ENCODE assay signal across 8 cellular contexts in genomic region chr10:50622497-50623298, GRCh38. TPM values are rescaled to one million over a fixed set of nuclear protein-coding genes. Genes with fewer than 3 reads are reported as not detected.
DNase-seq lines count a peak whose midpoint lies in the region; ATAC-seq and TF ChIP-seq lines count a peak whose summit lies in the region.

No MANE protein-coding gene starts in this region.

- H3F3A ChIP-seq in neural cell (ENCODE audit: insufficient read depth, low read length, poor library complexity, severe bottlenecking), result peaks cover 3% of the 10 kb centered on the region

- POLR2A ChIA-PET in OCI-LY7 (lab: Charles Lee), result interaction anchor here (0.8 to 10.2 kb wide), 10 partner anchors 14 to 263 kb away, joined by 3 to 213 read pairs (median 5); no protein-coding TSS in a partner anchor

- H3K27ac ChIP-seq in OCI-LY7 (ENCODE audit: low read depth, low read length, poor library complexity, severe bottlenecking) (peak overlapping the region; percentile 96), gastroesophageal sphincter (peak overlapping the region; percentile 94 to 98 (median 96)), neural cell (ENCODE audit: low read length) (peak overlapping the region; percentile 48)

- ATAC-seq in gastroesophageal sphincter (no peak), HG02973 (IDR thresholded peaks at IDR 0.05; ENCODE audit: unreplicated experiment) (no peak)

- TF ChIP-seq CTCF in OCI-LY7 (conservative IDR thresholded peaks at IDR 0.05; ENCODE audit: low read length), result no peak
- TF ChIP-seq CTCF in gastroesophageal sphincter (IDR thresholded peaks at IDR 0.05), result peak in 1 of 4 experiments; percentile 18
- TF ChIP-seq CTCF in neural cell (IDR thresholded peaks at IDR 0.05; ENCODE audit: poor library complexity, severe bottlenecking), result no peak

- H3K36me3 ChIP-seq in OCI-LY7 (ENCODE audit: insufficient read depth, low read length) (no peaks in the 10 kb centered on the region), gastroesophageal sphincter (peaks cover 0 to under 1% of the 10 kb centered on the region in 2 donors), neural cell (ENCODE audit: insufficient read depth, low read length) (no peaks in the 10 kb centered on the region)

- no peak for TF ChIP-seq EP300 in gastroesophageal sphincter (IDR thresholded peaks at IDR 0.05)
- TF ChIP-seq EP300 in neural cell (conservative IDR thresholded peaks at IDR 0.05; ENCODE audit: poor library complexity, severe bottlenecking), result no peak

- no peaks in the 10 kb centered on the region for H3K9me2 ChIP-seq in OCI-LY7 (ENCODE audit: insufficient read depth, low read length)
- H3K9me2 ChIP-seq in neural cell (ENCODE audit: insufficient read depth, low read length), result no peaks in the 10 kb centered on the region

- H3K79me2 ChIP-seq in OCI-LY7 (ENCODE audit: insufficient read depth, low read depth, low read length) (peaks cover 53% of the 10 kb centered on the region), neural cell (replicated peaks; ENCODE audit: insufficient read depth, low read length) (peaks cover 20% of the 10 kb centered on the region)

- TF ChIP-seq POLR2A in gastroesophageal sphincter (IDR thresholded peaks at IDR 0.05), result no peak

- H3K4me2 ChIP-seq in OCI-LY7 (ENCODE audit: low read length) (peak overlapping the region; percentile 98), neural cell (ENCODE audit: low read length) (peak overlapping the region; percentile 84)

- no peaks in the 10 kb centered on the region for H3K27me3 ChIP-seq in gastroesophageal sphincter
- no peaks in the 10 kb centered on the region for H3K27me3 ChIP-seq in neural cell (ENCODE audit: insufficient read depth, low read depth, low read length)

- H2AFZ ChIP-seq in OCI-LY7 (ENCODE audit: low read length) (peak overlapping the region; percentile 79; the same call in 1 of the 2 replicates), neural cell (ENCODE audit: low read depth, low read length) (no peak overlapping the region)

- no TSS peak for BruUV-seq in OCI-LY7 (replicated peaks; lab: Mats Ljungman, UMichigan)

- intact Hi-C loops in OCI-LY7 (cut with micrococcal nuclease; ENCODE audit: unreplicated experiment), result loop anchor here (1.0 to 5.0 kb wide), 3 partner anchors 61 to 264 kb away; no protein-coding TSS in a partner anchor

- CTCF ChIA-PET in OCI-LY7 (lab: Charles Lee; ENCODE audit: unreplicated experiment), result interaction anchor here (0.7 to 3.0 kb wide), 2 partner anchors 31 to 263 kb away, joined by 4 to 9 read pairs; no protein-coding TSS in a partner anchor

- peaks cover 56% of the 10 kb centered on the region for H3K4me1 ChIP-seq in OCI-LY7 (ENCODE audit: insufficient read depth, low read length, poor library complexity, severe bottlenecking)
- peaks cover 0 to 49% (median 20%) of the 10 kb centered on the region in 3 donors for H3K4me1 ChIP-seq in gastroesophageal sphincter

- DNase-seq in NCI-H1092 treated with DMSO at 0.1 percent for 48 hours (lab: John Stamatoyannopoulos, UW) (peak; percentile 52), NCI-H1092 (lab: John Stamatoyannopoulos, UW) (no peak), OCI-LY7 (ENCODE audit: low spot score) (peak; percentile 52), iPS-NIHi7 (ENCODE audit: extremely low spot score) (no peak)
- DNase-seq in activated naive CD4-positive, alpha-beta T cell treated with anti-CD3 and anti-CD28 coated beads, Interleukin-2, amount 50 U/mL, for 16 hours, result peak; percentile 30

- peak overlapping the region; percentile 88 for H3K4me3 ChIP-seq in OCI-LY7 (ENCODE audit: low read depth, low read length, poor library complexity, severe bottlenecking)
- peak overlapping the region; percentile 68 to 87 for H3K4me3 ChIP-seq in gastroesophageal sphincter
- peak overlapping the region; percentile 82 for H3K4me3 ChIP-seq in neural cell (ENCODE audit: low read length)

- H3K9me3 ChIP-seq in OCI-LY7 (ENCODE audit: low read length), result no peaks in the 10 kb centered on the region
- no peaks in the 10 kb centered on the region for H3K9me3 ChIP-seq in gastroesophageal sphincter
- no peaks in the 10 kb centered on the region for H3K9me3 ChIP-seq in neural cell (ENCODE audit: low read length)

- H4K20me1 ChIP-seq in OCI-LY7 (ENCODE audit: insufficient read depth, low read length) (no peaks in the 10 kb centered on the region), neural cell (ENCODE audit: insufficient read depth) (no peaks in the 10 kb centered on the region)

- peak overlapping the region; percentile 78 for H3K9ac ChIP-seq in neural cell (ENCODE audit: low read length)

- no peak for TF ChIP-seq RAD21 in neural cell (conservative IDR thresholded peaks at IDR 0.05)

- WGBS in gastroesophageal sphincter (ENCODE audit: low coverage in 1 of 2), 2 donors, result 0% methylated on average over 2 to 8 of the region's 50 CpGs

TF ChIP-seq in neural cell, 6 proteins besides CTCF, POLR2A, EP300 and RAD21:
- TF ChIP-seq MXI1 (conservative IDR thresholded peaks at IDR 0.05; ENCODE audit: poor library complexity, severe bottlenecking), result no peak
- TF ChIP-seq SMC3 (conservative IDR thresholded peaks at IDR 0.05; ENCODE audit: poor library complexity), result no peak
- no peak for TF ChIP-seq TAF1 (IDR thresholded peaks at IDR 0.05; ENCODE audit: low read depth)
- no peak for TF ChIP-seq POLR2AphosphoS5 (IDR thresholded peaks at IDR 0.05)
- TF ChIP-seq EZH2 (IDR thresholded peaks at IDR 0.05; ENCODE audit: borderline replicate concordance, insufficient read depth, low read length, poor library complexity, severe bottlenecking), result no peak
- TF ChIP-seq, protein P1, sequence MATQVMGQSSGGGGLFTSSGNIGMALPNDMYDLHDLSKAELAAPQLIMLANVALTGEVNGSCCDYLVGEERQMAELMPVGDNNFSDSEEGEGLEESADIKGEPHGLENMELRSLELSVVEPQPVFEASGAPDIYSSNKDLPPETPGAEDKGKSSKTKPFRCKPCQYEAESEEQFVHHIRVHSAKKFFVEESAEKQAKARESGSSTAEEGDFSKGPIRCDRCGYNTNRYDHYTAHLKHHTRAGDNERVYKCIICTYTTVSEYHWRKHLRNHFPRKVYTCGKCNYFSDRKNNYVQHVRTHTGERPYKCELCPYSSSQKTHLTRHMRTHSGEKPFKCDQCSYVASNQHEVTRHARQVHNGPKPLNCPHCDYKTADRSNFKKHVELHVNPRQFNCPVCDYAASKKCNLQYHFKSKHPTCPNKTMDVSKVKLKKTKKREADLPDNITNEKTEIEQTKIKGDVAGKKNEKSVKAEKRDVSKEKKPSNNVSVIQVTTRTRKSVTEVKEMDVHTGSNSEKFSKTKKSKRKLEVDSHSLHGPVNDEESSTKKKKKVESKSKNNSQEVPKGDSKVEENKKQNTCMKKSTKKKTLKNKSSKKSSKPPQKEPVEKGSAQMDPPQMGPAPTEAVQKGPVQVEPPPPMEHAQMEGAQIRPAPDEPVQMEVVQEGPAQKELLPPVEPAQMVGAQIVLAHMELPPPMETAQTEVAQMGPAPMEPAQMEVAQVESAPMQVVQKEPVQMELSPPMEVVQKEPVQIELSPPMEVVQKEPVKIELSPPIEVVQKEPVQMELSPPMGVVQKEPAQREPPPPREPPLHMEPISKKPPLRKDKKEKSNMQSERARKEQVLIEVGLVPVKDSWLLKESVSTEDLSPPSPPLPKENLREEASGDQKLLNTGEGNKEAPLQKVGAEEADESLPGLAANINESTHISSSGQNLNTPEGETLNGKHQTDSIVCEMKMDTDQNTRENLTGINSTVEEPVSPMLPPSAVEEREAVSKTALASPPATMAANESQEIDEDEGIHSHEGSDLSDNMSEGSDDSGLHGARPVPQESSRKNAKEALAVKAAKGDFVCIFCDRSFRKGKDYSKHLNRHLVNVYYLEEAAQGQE (IDR thresholded peaks at IDR 0.05; ENCODE audit: borderline replicate concordance), result no peak

RNA-seq across cellular contexts. Expression of gene SGMS1, which starts 1.1 kb away (rescaled TPM):
- total RNA-seq in OCI-LY7 (2014; rRNA removed; shearing (Covaris generic)), result 45.4 and 65.6 TPM in 2 replicates
- 57.5 and 64.7 TPM in 2 replicates for total RNA-seq in OCI-LY7 (2022)
- total RNA-seq in gastroesophageal sphincter, result 100 to 1,000 TPM in 1 of 4 donors, 10 to 100 TPM in 3; 57.7 to 116 (median 66.1) TPM
- 5.7 and 8.0 TPM in 2 replicates for polyA plus RNA-seq in neural cell
- polyA minus RNA-seq in neural cell, result 25.0 and 34.1 TPM in 2 replicates

Comparison
In these comparisons a context has a peak if more than half of its experiments do, and no peak if none do; other contexts are left out.
1. DNase-seq: peak in NCI-H1092 treated with DMSO at 0.1 percent for 48 hours (single experiment), OCI-LY7 (single experiment) and activated naive CD4-positive, alpha-beta T cell treated with anti-CD3 and anti-CD28 coated beads, Interleukin-2, amount 50 U/mL, for 16 hours (single experiment); none in NCI-H1092 (single experiment) and iPS-NIHi7 (single experiment).
2. Peak in every context shown above with its lines, with median percentiles within 50 percentile points of each other: H3K27ac ChIP-seq and H3K4me3 ChIP-seq.